In genomic region chrX:21993265-21993664, GRCh38 we compare ENCODE assay signal across 10 cellular contexts. TPM values are rescaled to one million over a fixed set of nuclear protein-coding genes. Genes with fewer than 3 reads are reported as not detected.
DNase-seq lines count a peak whose midpoint lies in the region; ATAC-seq and TF ChIP-seq lines count a peak whose summit lies in the region.
"Had no signal": no experiment of that assay in that cellular context is flagged by ENCODE, and none has a peak within 500 bp of the region (broad histone marks: within the 10 kb centered on the region; RNA-seq: fewer than 3 reads in every experiment).

No MANE protein-coding gene starts in this region.

- no peaks in the 10 kb centered on the region for H3K9me2 ChIP-seq in GM23248 (ENCODE audit: insufficient read depth)

- peaks cover 4% of the 10 kb centered on the region; the same call in 1 of the 2 replicates for H3F3A ChIP-seq in GM23248 (ENCODE audit: insufficient read depth)

- H3K4me2 ChIP-seq in GM23248 (ENCODE audit: unreplicated experiment) = no peak overlapping the region
- H3K4me2 ChIP-seq: hepatocyte had no signal

- peaks cover 24% of the 10 kb centered on the region for H3K4me1 Mint-ChIP-seq in CD8-positive, alpha-beta T cell (ENCODE audit: low read depth)

- POLR2A ChIA-PET in CD8-positive, alpha-beta T cell (lab: Charles Lee) = no interaction called here

- H3K36me3 Mint-ChIP-seq in CD8-positive, alpha-beta T cell = peaks cover 18% of the 10 kb centered on the region

- H3K4me3 Mint-ChIP-seq in CD8-positive, alpha-beta T cell = no peak overlapping the region

- ATAC-seq in GM18873 (IDR thresholded peaks at IDR 0.05; ENCODE audit: low FRiP score, unreplicated experiment) = peak; percentile 74
- ATAC-seq in HG02642 (IDR thresholded peaks at IDR 0.05; ENCODE audit: poor library complexity, unreplicated experiment) = peak; percentile 87
- ATAC-seq in mucosa of descending colon = peak; percentile 49
- ATAC-seq in CD8-positive, alpha-beta T cell = no peak

- in situ Hi-C loops in GM23248 (cut with MboI) = no loop called here

- H3K36me3 ChIP-seq in mucosa of descending colon (ENCODE audit: low read depth) (no peaks in the 10 kb centered on the region), GM23248 (ENCODE audit: low read depth) (peaks cover 13% of the 10 kb centered on the region; the same call in 1 of the 2 replicates)
- H3K36me3 ChIP-seq in CD8-positive, alpha-beta T cell (ENCODE audit: insufficient read depth, low read length) = no peaks in the 10 kb centered on the region

- H3K27ac Mint-ChIP-seq in CD8-positive, alpha-beta T cell = no peak overlapping the region

- WGBS in GM23248 (ENCODE audit: low coverage in 1 of 2, low lambda C conversion rate in 2 of 2, missing lambda C conversion rate in 2 of 2), 2 experiments = 95 to 98% methylated on average over 8 of the region's 8 CpGs

- no peaks in the 10 kb centered on the region for H4K20me1 ChIP-seq in GM23248 (ENCODE audit: insufficient read depth)

- H3K9ac ChIP-seq in GM23248 = no peak overlapping the region

- H3K79me2 ChIP-seq in GM23248 (ENCODE audit: insufficient read depth) = 0 out of 2 replicates have a peak, but pooled peaks cover 7% of the 10 kb centered on the region
- H3K79me2 ChIP-seq: hepatocyte had no signal

- CTCF ChIA-PET in CD8-positive, alpha-beta T cell (lab: Charles Lee) = no interaction called here

- intact Hi-C loops in mucosa of descending colon (cut with DNase I, micrococcal nuclease) = no loop called here
- intact Hi-C loops in CD8-positive, alpha-beta T cell (cut with DNase I, micrococcal nuclease) = no loop called here

- no peak overlapping the region for H2AFZ ChIP-seq in GM23248
- H2AFZ ChIP-seq: hepatocyte had no signal

- no peaks in the 10 kb centered on the region for H3K9me3 ChIP-seq in mucosa of descending colon
- H3K9me3 ChIP-seq in CD8-positive, alpha-beta T cell (ENCODE audit: low read length) = no peaks in the 10 kb centered on the region
- H3K9me3 ChIP-seq in GM23248 (ENCODE audit: low read depth) = no peaks in the 10 kb centered on the region

- DNase-seq in NOMO-1 (lab: John Stamatoyannopoulos, UW; ENCODE audit: unreplicated experiment in 2 of 2) = peak; percentile 85 to 91
- DNase-seq in mucosa of descending colon = peak in 1 of 3 donors; percentile 56
- DNase-seq in stimulated activated CD4-positive, alpha-beta T cell treated with anti-CD3 and anti-CD28 coated beads, Interleukin-4, amount 100 ng/mL, for 4 hours = no peak
- no peak for DNase-seq in CD8-positive, alpha-beta T cell
- no peak for DNase-seq in activated T-cell treated with anti-CD3 and anti-CD28 coated beads, Interleukin-2, amount 50 U/mL, for 48 hours
- no peak for DNase-seq in GM23248
- DNase-seq: NCI-H526 had no signal

- no peaks in the 10 kb centered on the region for H3K27me3 Mint-ChIP-seq in CD8-positive, alpha-beta T cell (ENCODE audit: low read depth)

- no peaks in the 10 kb centered on the region for H3K27me3 ChIP-seq in CD8-positive, alpha-beta T cell (ENCODE audit: insufficient read depth, low read length)
- no peaks in the 10 kb centered on the region for H3K27me3 ChIP-seq in GM23248 (replicated peaks; ENCODE audit: insufficient read depth)
- H3K27me3 ChIP-seq: hepatocyte had no signal

- H3K27ac ChIP-seq in CD8-positive, alpha-beta T cell (ENCODE audit: low read depth, low read length) = no peak overlapping the region
- H3K27ac ChIP-seq in GM23248 = no peak overlapping the region
- H3K27ac ChIP-seq: hepatocyte had no signal

- TF ChIP-seq CTCF in mucosa of descending colon (IDR thresholded peaks at IDR 0.05) = no peak
- TF ChIP-seq CTCF in CD8-positive, alpha-beta T cell (IDR thresholded peaks at IDR 0.05) = no peak

- H3K9me3 Mint-ChIP-seq in CD8-positive, alpha-beta T cell = no peaks in the 10 kb centered on the region

- no peaks in the 10 kb centered on the region for H3K4me1 ChIP-seq in mucosa of descending colon (ENCODE audit: low read depth)
- H3K4me1 ChIP-seq in CD8-positive, alpha-beta T cell (ENCODE audit: insufficient read depth, low read length) = no peaks in the 10 kb centered on the region
- H3K4me1 ChIP-seq in GM23248 (ENCODE audit: insufficient read depth) = no peaks in the 10 kb centered on the region

- H3K4me3 ChIP-seq in mucosa of descending colon = no peak overlapping the region
- no peak overlapping the region for H3K4me3 ChIP-seq in CD8-positive, alpha-beta T cell (ENCODE audit: low read depth, low read length)
- H3K4me3 ChIP-seq in GM23248 = no peak overlapping the region
- H3K4me3 ChIP-seq: hepatocyte had no signal

RNA-seq across cellular contexts. Expression of gene PHEX, which starts 38.9 kb away (rescaled TPM):
- under 1 TPM in 2 of 3 donors, not detected in 1; 0.19 TPM for total RNA-seq in mucosa of descending colon
- under 1 TPM; 0.39 to 0.41 TPM for total RNA-seq in CD8-positive, alpha-beta T cell
- 0.63 and 0.65 TPM in 2 replicates for total RNA-seq in GM23248 (2014; rRNA removed; shearing (Covaris generic))
- polyA plus RNA-seq in GM23248 (2016; fragmentation: Nextera tagmentation; extraction: Ambion mirVana) = 0.49 and 0.64 TPM in 2 replicates

RNA-seq across cellular contexts. Expression of gene SMS, which starts 52.8 kb away (rescaled TPM):
- total RNA-seq in mucosa of descending colon = 10 to 100 TPM; 42.4 to 71.1 (median 56.1) TPM
- total RNA-seq in CD8-positive, alpha-beta T cell = 10 to 100 TPM; 17.9 to 19.1 TPM
- 159 and 162 TPM in 2 replicates for total RNA-seq in GM23248 (2014; rRNA removed; shearing (Covaris generic))
- polyA plus RNA-seq in GM23248 (2016; fragmentation: Nextera tagmentation; extraction: Ambion mirVana) = 156 and 166 TPM in 2 replicates

Comparison
In these comparisons a context has a peak if more than half of its experiments do, and no peak if none do; other contexts are left out.
1. DNase-seq: peak in NOMO-1 (2 of 2); none in stimulated activated CD4-positive, alpha-beta T cell treated with anti-CD3 and anti-CD28 coated beads, Interleukin-4, amount 100 ng/mL, for 4 hours (0 of 2), CD8-positive, alpha-beta T cell (0 of 7), activated T-cell treated with anti-CD3 and anti-CD28 coated beads, Interleukin-2, amount 50 U/mL, for 48 hours (0 of 2) and GM23248 (single experiment).